Comparison of ENCODE assay signal across 29 cellular contexts in the genomic region with DNA sequence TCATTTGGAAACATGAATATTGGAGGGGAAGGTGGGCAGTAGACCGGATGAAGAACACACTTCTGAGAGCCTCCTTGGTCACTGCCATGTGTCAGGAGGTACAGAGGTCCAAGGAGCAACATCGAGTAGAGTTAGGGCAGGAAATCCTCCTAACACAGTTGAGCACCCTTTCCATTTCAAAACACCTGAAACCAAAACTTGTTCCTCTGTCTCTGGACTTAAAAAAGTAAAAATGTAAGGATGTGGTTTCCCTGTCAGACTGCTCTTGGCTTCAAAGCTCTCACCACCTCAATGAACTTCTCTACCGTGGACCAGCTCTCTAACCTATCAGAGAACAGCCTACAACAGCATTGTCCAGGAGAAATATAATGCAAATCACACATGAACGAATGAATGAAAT.
"Had no signal": no experiment of that assay in that cellular context is flagged by ENCODE, and none has a peak within 500 bp of the region (broad histone marks: within the 10 kb centered on the region; RNA-seq: fewer than 3 reads in every experiment).

No MANE protein-coding gene starts in this region.

- H3K36me3 Mint-ChIP-seq: natural killer cell; stimulated activated effector memory CD8-positive, alpha-beta T cell treated with anti-CD3 and anti-CD28 coated beads, Interleukin-12 subunit alpha, Interleukin-12 subunit beta, amount 100 ng/mL, for 72 hours; stimulated activated naive B cell treated with anti-CD40 and anti-IgM and Interleukin-4, amounts not matched to agents 10 μg/mL and 1 μg/mL and 100 μg/mL, for 72 hours had no signal

- DNase-seq: natural killer cell; occipital lobe; ovary; posterior cingulate gyrus; psoas muscle; right cardiac atrium; right lobe of liver; sigmoid colon; small intestine; stimulated activated CD4-positive, alpha-beta T cell treated with anti-CD3 and anti-CD28 coated beads, Interleukin-15, amount 100 ng/mL, for 24 hours; stimulated activated CD4-positive, alpha-beta T cell treated with anti-CD3 and anti-CD28 coated beads, Interleukin-2, amount 100 ng/mL, for 24 hours; stimulated activated CD4-positive, alpha-beta T cell treated with anti-CD3 and anti-CD28 coated beads, Interleukin-2, amount 100 ng/mL, for 48 hours; stimulated activated CD4-positive, alpha-beta T cell treated with anti-CD3 and anti-CD28 coated beads, Interleukin-4, amount 100 ng/mL, for 24 hours; stimulated activated naive B cell treated with anti-CD40 and anti-IgM and Interleukin-4, amounts not matched to agents 10 μg/mL and 1 μg/mL and 100 μg/mL, for 72 hours; stimulated activated naive CD4-positive, alpha-beta T cell treated with Interleukin-2 at 50 U/mL for 16 hours; stomach; thyroid gland; trophoblast cell; upper lobe of left lung had no signal

- H3K27me3 Mint-ChIP-seq: progenitor cell of endocrine pancreas; stimulated activated naive B cell treated with anti-CD40 and anti-IgM and Interleukin-4, amounts not matched to agents 10 μg/mL and 1 μg/mL and 100 μg/mL, for 72 hours; stimulated activated naive CD8-positive, alpha-beta T cell treated with anti-CD3 and anti-CD28 coated beads, Interleukin-15, Interleukin-2, amounts not matched to agents 100 ng/mL and 50 ng/mL, for 24 hours had no signal

- H3K4me2 ChIP-seq: neural progenitor cell had no signal

- H3K27me3 ChIP-seq: neural progenitor cell, ovary, right lobe of liver, sigmoid colon, stomach, thyroid gland, tibial nerve, upper lobe of left lung, vagina had no signal

- ATAC-seq: natural killer cell; psoas muscle; right cardiac atrium; right lobe of liver; stimulated activated effector memory CD8-positive, alpha-beta T cell treated with anti-CD3 and anti-CD28 coated beads, Interleukin-12 subunit alpha, Interleukin-12 subunit beta, amount 100 ng/mL, for 72 hours; stimulated activated naive B cell treated with anti-CD40 and anti-IgM and Interleukin-4, amounts not matched to agents 10 μg/mL and 1 μg/mL and 100 μg/mL, for 72 hours had no signal

- H3K27ac Mint-ChIP-seq: natural killer cell; nephron; neural progenitor cell; progenitor cell of endocrine pancreas; stimulated activated effector memory CD8-positive, alpha-beta T cell treated with anti-CD3 and anti-CD28 coated beads, Interleukin-12 subunit alpha, Interleukin-12 subunit beta, amount 100 ng/mL, for 72 hours; stimulated activated naive B cell treated with anti-CD40 and anti-IgM and Interleukin-4, amounts not matched to agents 10 μg/mL and 1 μg/mL and 100 μg/mL, for 72 hours; stimulated activated naive CD8-positive, alpha-beta T cell treated with anti-CD3 and anti-CD28 coated beads, Interleukin-15, Interleukin-2, amounts not matched to agents 100 ng/mL and 50 ng/mL, for 24 hours had no signal

- H3K27ac ChIP-seq: neural progenitor cell, ovary, parathyroid adenoma, psoas muscle, right lobe of liver, sigmoid colon, stomach, thoracic aorta, thyroid gland, tibial nerve, upper lobe of left lung, vagina had no signal

- FAIRE-seq: urothelium cell line had no signal

- H3K4me3 ChIP-seq: neural progenitor cell, ovary, psoas muscle, right lobe of liver, sigmoid colon, stomach, thoracic aorta, thyroid gland, tibial nerve, upper lobe of left lung, vagina had no signal

- H3K9ac ChIP-seq: neural progenitor cell, parathyroid adenoma had no signal

- H3K4me1 ChIP-seq: parathyroid adenoma, psoas muscle, right lobe of liver, sigmoid colon, stomach, thyroid gland, tibial nerve, upper lobe of left lung, vagina had no signal

- H3K9me3 Mint-ChIP-seq: nephron, neural progenitor cell had no signal

- H2AFZ ChIP-seq: neural progenitor cell, parathyroid adenoma had no signal

- H3K4me3 Mint-ChIP-seq: natural killer cell; nephron; neural progenitor cell; stimulated activated effector memory CD8-positive, alpha-beta T cell treated with anti-CD3 and anti-CD28 coated beads, Interleukin-12 subunit alpha, Interleukin-12 subunit beta, amount 100 ng/mL, for 72 hours; stimulated activated naive B cell treated with anti-CD40 and anti-IgM and Interleukin-4, amounts not matched to agents 10 μg/mL and 1 μg/mL and 100 μg/mL, for 72 hours; stimulated activated naive CD8-positive, alpha-beta T cell treated with anti-CD3 and anti-CD28 coated beads, Interleukin-15, Interleukin-2, amounts not matched to agents 100 ng/mL and 50 ng/mL, for 24 hours had no signal

- H3K36me3 ChIP-seq: neural progenitor cell, ovary, right lobe of liver, sigmoid colon, stomach, thoracic aorta, thyroid gland, tibial nerve, upper lobe of left lung, vagina had no signal

- H3K79me2 ChIP-seq: parathyroid adenoma had no signal

- H3K4me1 Mint-ChIP-seq: natural killer cell; nephron; stimulated activated effector memory CD8-positive, alpha-beta T cell treated with anti-CD3 and anti-CD28 coated beads, Interleukin-12 subunit alpha, Interleukin-12 subunit beta, amount 100 ng/mL, for 72 hours; stimulated activated naive B cell treated with anti-CD40 and anti-IgM and Interleukin-4, amounts not matched to agents 10 μg/mL and 1 μg/mL and 100 μg/mL, for 72 hours had no signal

- H3K9me3 ChIP-seq: ovary, psoas muscle, right lobe of liver, sigmoid colon, stomach, thoracic aorta, thyroid gland, tibial nerve, upper lobe of left lung, vagina had no signal
